Comparison of ENCODE assay signal across 12 cellular contexts in genomic region chr7:33766396-33766795, GRCh38.
"Had no signal": no experiment of that assay in that cellular context is flagged by ENCODE, and none has a peak within 500 bp of the region (broad histone marks: within the 10 kb centered on the region; RNA-seq: fewer than 3 reads in every experiment).

No MANE protein-coding gene starts in this region.

- DNase-seq: cerebellar nuclear complex; endodermal cell; foreskin keratinocyte; immature natural killer cell; left ventricle myocardium inferior; natural killer cell; ovary; right cardiac atrium; stimulated activated CD4-positive, alpha-beta T cell treated with anti-CD3 and anti-CD28 coated beads, Interleukin-2, amount 100 ng/mL, for 48 hours; stimulated activated naive CD4-positive, alpha-beta T cell treated with Interleukin-2 at 50 U/mL for 16 hours; trophoblast cell had no signal

- ATAC-seq: foreskin keratinocyte, natural killer cell, right cardiac atrium had no signal

- H3K4me3 ChIP-seq: left ventricle myocardium inferior, ovary, smooth muscle cell had no signal
